19 cellular contexts compared by ENCODE assay signal in genomic region chr9:132993511-132993939, GRCh38. TPM values are rescaled to one million over a fixed set of nuclear protein-coding genes. Genes with fewer than 3 reads are reported as not detected.
A peak's percentile ranks its signal among the peaks of the same experiment; 100 is the strongest.
DNase-seq lines count a peak whose midpoint lies in the region; ATAC-seq, FAIRE-seq and TF ChIP-seq lines count a peak whose summit lies in the region.
"Had no signal": no experiment of that assay in that cellular context is flagged by ENCODE, and none has a peak within 500 bp of the region (broad histone marks: within the 10 kb centered on the region; RNA-seq: fewer than 3 reads in every experiment).

No MANE protein-coding gene starts in this region.

- no peaks in the 10 kb centered on the region for H3K27me3 Mint-ChIP-seq in natural killer cell (ENCODE audit: low read depth in 2 of 2)
- H3K27me3 Mint-ChIP-seq in natural killer cell treated with Interleukin-12 subunit alpha and Interleukin-12 subunit beta and Interleukin-15 and Interleukin-18, amount 100 ng/mL, for 72 hours: no peaks in the 10 kb centered on the region
- H3K27me3 Mint-ChIP-seq in CD8-positive, alpha-beta T cell (ENCODE audit: low read depth): peaks cover 39% of the 10 kb centered on the region

- H3K9ac ChIP-seq in K562 (ENCODE audit: insufficient read depth in 1 of 2, low read depth in 2 of 2, low read length in 2 of 2): 0 out of 4 replicates have a peak overlapping the region, but pooled peaks of 1 of the 2 experiments have one; percentile 32
- H3K9ac ChIP-seq: SK-N-SH had no signal

- H3K4me1 Mint-ChIP-seq in natural killer cell: peaks cover 58 to 64% of the 10 kb centered on the region in 2 donors
- peaks cover 33 to 48% of the 10 kb centered on the region in 2 donors for H3K4me1 Mint-ChIP-seq in natural killer cell treated with Interleukin-12 subunit alpha and Interleukin-12 subunit beta and Interleukin-15 and Interleukin-18, amount 100 ng/mL, for 72 hours (ENCODE audit: low read depth in 2 of 2)
- H3K4me1 Mint-ChIP-seq in CD8-positive, alpha-beta T cell (ENCODE audit: low read depth): peaks cover 10% of the 10 kb centered on the region

- H3K36me3 ChIP-seq in K562 (ENCODE audit: control insufficient read depth, insufficient read depth, low read length) (peaks cover 60% of the 10 kb centered on the region), esophagus squamous epithelium (no peaks in the 10 kb centered on the region), suprapubic skin (no peaks in the 10 kb centered on the region)
- no peaks in the 10 kb centered on the region for H3K36me3 ChIP-seq in CD8-positive, alpha-beta T cell (ENCODE audit: insufficient read depth, low read length)

- H3K9me3 ChIP-seq in K562 (replicated peaks; ENCODE audit: control insufficient read depth, insufficient read depth, low read depth, low read length) (no peaks in the 10 kb centered on the region), esophagus squamous epithelium (no peaks in the 10 kb centered on the region), suprapubic skin (no peaks in the 10 kb centered on the region)
- no peaks in the 10 kb centered on the region for H3K9me3 ChIP-seq in CD8-positive, alpha-beta T cell (ENCODE audit: low read length)
- H3K9me3 ChIP-seq: SK-N-SH had no signal

- H3K27ac ChIP-seq in K562 (ENCODE audit: extremely low read depth, low read depth, low read length) (no peak overlapping the region), esophagus squamous epithelium (peak overlapping the region; percentile 78 to 93 (median 90)), suprapubic skin (peak overlapping the region; percentile 75)
- H3K27ac ChIP-seq in CD8-positive, alpha-beta T cell (ENCODE audit: low read depth, low read length): no peak overlapping the region

- H4K20me1 ChIP-seq in K562 (replicated peaks; ENCODE audit: control insufficient read depth, insufficient read depth, low read length): no peaks in the 10 kb centered on the region

- H3K79me2 ChIP-seq in K562 (ENCODE audit: control insufficient read depth, insufficient read depth, low read length): peaks cover 3% of the 10 kb centered on the region; the same call in 1 of the 3 replicates

- intact Hi-C loops in natural killer cell (cut with micrococcal nuclease) (no loop called here), K562 (cut with micrococcal nuclease) (no loop called here), esophagus squamous epithelium (cut with DNase I) (no loop called here)
- intact Hi-C loops in CD8-positive, alpha-beta T cell (cut with DNase I, micrococcal nuclease): no loop called here

- H3K4me2 ChIP-seq in K562 (ENCODE audit: insufficient read depth, low read length): 0 out of 2 replicates have a peak overlapping the region, but pooled peaks have one; percentile 5
- H3K4me2 ChIP-seq: SK-N-SH had no signal

- no TSS peak for BruUV-seq in K562 (replicated peaks; lab: Mats Ljungman, UMichigan)

- no peak overlapping the region for H2AFZ ChIP-seq in K562 (ENCODE audit: low read depth, low read length)

- peak overlapping the region; percentile 53 for H3K4me3 Mint-ChIP-seq in natural killer cell
- no peak overlapping the region for H3K4me3 Mint-ChIP-seq in natural killer cell treated with Interleukin-12 subunit alpha and Interleukin-12 subunit beta and Interleukin-15 and Interleukin-18, amount 100 ng/mL, for 72 hours
- no peak overlapping the region for H3K4me3 Mint-ChIP-seq in CD8-positive, alpha-beta T cell
- H3K4me3 Mint-ChIP-seq: CD4-positive, alpha-beta T cell; H9 had no signal

- ATAC-seq in natural killer cell: no peak
- ATAC-seq in natural killer cell treated with Interleukin-12 subunit alpha and Interleukin-12 subunit beta and Interleukin-15 and Interleukin-18, amount 100 ng/mL, for 72 hours: no peak
- ATAC-seq in K562: no peak
- ATAC-seq in GM19452 (IDR thresholded peaks at IDR 0.05; ENCODE audit: unreplicated experiment): no peak
- ATAC-seq in CD8-positive, alpha-beta T cell: no peak

- FAIRE-seq in K562 (lab: Jason Lieb, UNC): peak; percentile 6
- FAIRE-seq: D721Med had no signal

- H3K27me3 ChIP-seq in K562 (ENCODE audit: control insufficient read depth in 2 of 2, insufficient read depth in 2 of 2, low read length in 2 of 2): no peaks in the 10 kb centered on the region
- peaks cover 0 to 66% (median 0%) of the 10 kb centered on the region in 4 donors for H3K27me3 ChIP-seq in esophagus squamous epithelium
- H3K27me3 ChIP-seq in suprapubic skin: peaks cover 32% of the 10 kb centered on the region
- no peaks in the 10 kb centered on the region for H3K27me3 ChIP-seq in CD8-positive, alpha-beta T cell (ENCODE audit: insufficient read depth, low read length)

- in situ Hi-C loops in K562 (cut with MboI): no loop called here

- no peak for TF ChIP-seq RAD21 in K562 (CRISPR knock-in tag; conservative IDR thresholded peaks at IDR 0.05 in 1 of 2, IDR thresholded peaks at IDR 0.05 in 1 of 2)

- no peak for TF ChIP-seq EP300 in K562 (IDR thresholded peaks at IDR 0.05; ENCODE audit: low read length)
- no peak for TF ChIP-seq EP300 in suprapubic skin (IDR thresholded peaks at IDR 0.05)

- no peaks in the 10 kb centered on the region for H3K36me3 Mint-ChIP-seq in natural killer cell
- no peaks in the 10 kb centered on the region for H3K36me3 Mint-ChIP-seq in natural killer cell treated with Interleukin-12 subunit alpha and Interleukin-12 subunit beta and Interleukin-15 and Interleukin-18, amount 100 ng/mL, for 72 hours
- no peaks in the 10 kb centered on the region for H3K36me3 Mint-ChIP-seq in CD8-positive, alpha-beta T cell

- H3K4me1 ChIP-seq in K562 (replicated peaks in 1 of 2; ENCODE audit: control insufficient read depth in 2 of 2, insufficient read depth in 2 of 2, low read length in 2 of 2) (peaks cover 44 to 66% of the 10 kb centered on the region in 2 experiments), esophagus squamous epithelium (peaks cover 16 to 45% (median 19%) of the 10 kb centered on the region in 3 donors), suprapubic skin (peaks cover 23% of the 10 kb centered on the region)
- H3K4me1 ChIP-seq in CD8-positive, alpha-beta T cell (ENCODE audit: insufficient read depth, low read length): no peaks in the 10 kb centered on the region

- CTCF ChIA-PET in K562 (lab: Yijun Ruan, JAX; ENCODE audit: low intra/inter-chr PET ratio): no interaction called here
- CTCF ChIA-PET in CD8-positive, alpha-beta T cell (lab: Charles Lee): interaction anchor here (1.0 kb wide), 1 partner anchor 15 kb away, joined by 3 read pairs; the partner anchor contains the start of gene GFI1B

- no peak for DNase-seq in natural killer cell
- no peak for DNase-seq in natural killer cell treated with Interleukin-12 subunit alpha and Interleukin-12 subunit beta and Interleukin-15 and Interleukin-18, amount 100 ng/mL, for 72 hours (ENCODE audit: low spot score)
- no peak for DNase-seq in K562 (ENCODE audit: extremely low read depth in 1 of 4, low spot score in 3 of 4)
- no peak for DNase-seq in esophagus squamous epithelium (lab: John Stamatoyannopoulos, UW)
- no peak for DNase-seq in suprapubic skin (ENCODE audit: low spot score in 2 of 2)
- no peak for DNase-seq in CD8-positive, alpha-beta T cell
- no peak for DNase-seq in DMS153 (lab: John Stamatoyannopoulos, UW)
- DNase-seq: CD4-positive, alpha-beta T cell; H9; Kasumi-1; NCI-H1436 treated with DMSO at 0.1 percent for 48 hours; NCI-H2081; NCI-H226; NK-92 treated with Interleukin-12 subunit alpha and Interleukin-12 subunit beta, amount 100 ng/mL, for 24 hours; SK-N-SH had no signal

- no peak for TF ChIP-seq POLR2A in K562 (conservative IDR thresholded peaks at IDR 0.05)
- TF ChIP-seq POLR2A in esophagus squamous epithelium (IDR thresholded peaks at IDR 0.05): no peak
- no peak for TF ChIP-seq POLR2A in suprapubic skin (IDR thresholded peaks at IDR 0.05)

- 56% methylated on average over 13 of the region's 14 CpGs for whole genome bisulfite sequencing in K562 (ENCODE audit: insufficient coverage, low coverage, missing lambda C conversion rate)
- WGBS in esophagus squamous epithelium, 2 donors: 31 to 53% methylated on average over 5 to 14 of the region's 14 CpGs
- 57% methylated on average over 14 of the region's 14 CpGs for WGBS in suprapubic skin

- TF ChIP-seq CTCF in natural killer cell (IDR thresholded peaks at IDR 0.05) (no peak), K562 (IDR thresholded peaks at IDR 0.05 in 2 of 3, conservative IDR thresholded peaks at IDR 0.05 in 1 of 3; ENCODE audit: insufficient read depth in 2 of 3, low read depth in 1 of 3, low read length in 3 of 3) (no peak), esophagus squamous epithelium (IDR thresholded peaks at IDR 0.05) (no peak), suprapubic skin (IDR thresholded peaks at IDR 0.05) (no peak)
- no peak for TF ChIP-seq CTCF in CD8-positive, alpha-beta T cell (IDR thresholded peaks at IDR 0.05)

- H3K9me1 ChIP-seq in K562 (ENCODE audit: control insufficient read depth, insufficient read depth, low read length): peaks cover 4% of the 10 kb centered on the region

- no peak overlapping the region for H3K4me3 ChIP-seq in K562
- H3K4me3 ChIP-seq in esophagus squamous epithelium: no peak overlapping the region
- H3K4me3 ChIP-seq in suprapubic skin: no peak overlapping the region
- no peak overlapping the region for H3K4me3 ChIP-seq in CD8-positive, alpha-beta T cell (ENCODE audit: low read depth, low read length)

- POLR2A ChIA-PET in K562 (lab: Yijun Ruan, JAX): interaction anchor here (0.6 to 2.4 kb wide), 7 partner anchors 9 to 193 kb away, joined by 3 to 12 read pairs (median 5); partner anchors contain the start of genes GFI1B and GTF3C5
- POLR2A ChIA-PET in CD8-positive, alpha-beta T cell (lab: Charles Lee): interaction anchor here (0.9 kb wide), 1 partner anchor 49 kb away, joined by 3 read pairs; the partner anchor contains the start of gene TSC1

- H3K27ac Mint-ChIP-seq in natural killer cell: peak overlapping the region in 1 of 2 donors; percentile 78
- no peak overlapping the region for H3K27ac Mint-ChIP-seq in natural killer cell treated with Interleukin-12 subunit alpha and Interleukin-12 subunit beta and Interleukin-15 and Interleukin-18, amount 100 ng/mL, for 72 hours
- no peak overlapping the region for H3K27ac Mint-ChIP-seq in CD8-positive, alpha-beta T cell
- H3K27ac Mint-ChIP-seq: CD4-positive, alpha-beta T cell had no signal

- no peaks in the 10 kb centered on the region for H3K9me3 Mint-ChIP-seq in natural killer cell
- no peaks in the 10 kb centered on the region for H3K9me3 Mint-ChIP-seq in natural killer cell treated with Interleukin-12 subunit alpha and Interleukin-12 subunit beta and Interleukin-15 and Interleukin-18, amount 100 ng/mL, for 72 hours
- H3K9me3 Mint-ChIP-seq in CD8-positive, alpha-beta T cell: no peaks in the 10 kb centered on the region
- H3K9me3 Mint-ChIP-seq: CD4-positive, alpha-beta T cell had no signal

RNA-seq across cellular contexts. Expression of gene GFI1B, which starts 15.0 kb away (rescaled TPM):
- 1 to 10 TPM in 2 of 3 donors, under 1 TPM in 1; 0.41 to 3.3 (median 2.8) TPM for total RNA-seq in natural killer cell
- under 1 TPM in 1 of 2 donors, not detected in 1; 0.45 TPM for total RNA-seq in natural killer cell treated with Interleukin-12 subunit alpha and Interleukin-12 subunit beta and Interleukin-15 and Interleukin-18, amount 100 ng/mL, for 72 hours
- 11.1 and 39.0 TPM in 2 replicates for total RNA-seq in K562 (2011; cell fraction: chromatin; rRNA removed; ENCODE audit: low replicate concordance)
- 28.2 and 30.4 TPM in 2 replicates for total RNA-seq in K562 (2011; cell fraction: nucleolus; rRNA removed)
- total RNA-seq in K562 (2011; cell fraction: nucleoplasm; rRNA removed): 20.0 and 26.4 TPM in 2 replicates
- 40.3 and 62.9 TPM in 2 replicates for total RNA-seq in K562 (2014; rRNA removed)
- total RNA-seq in K562 (2014; rRNA removed; fragmentation: Illumina TruSeq; extraction: Trizol): 17.5 and 20.1 TPM in 2 replicates
- total RNA-seq in K562 (2015; rRNA removed; fragmentation: Illumina TruSeq; extraction: Trizol): 34.5 and 34.6 TPM in 2 replicates
- 73.4 and 75.7 TPM in 2 replicates for total RNA-seq in K562 (2021)
- polyA plus RNA-seq in K562 (2011; rRNA removed): 34.4 and 57.7 TPM in 2 replicates
- polyA plus RNA-seq in K562 (2011; cell fraction: cytosol; rRNA removed): 53.6 and 133 TPM in 2 replicates
- 64.3 and 118 TPM in 2 replicates for polyA plus RNA-seq in K562 (2011; cell fraction: nucleus; rRNA removed)
- 64.2 and 77.5 TPM in 2 replicates for polyA plus RNA-seq in K562 (2012)
- polyA plus RNA-seq in K562 (2014; fragmentation: Illumina TruSeq; extraction: Trizol): 51.8 and 73.3 TPM in 2 replicates
- polyA plus RNA-seq in K562 (2014; fragmentation: Nextera tagmentation; extraction: Ambion mirVana): 10 to 100 TPM in 1 of 2 experiments, 1 to 10 TPM in 1; 8.0 to 19.1 TPM
- 47.2 and 50.1 TPM in 2 replicates for polyA plus RNA-seq in K562 (2014; rRNA removed)
- polyA minus RNA-seq in K562 (2011; rRNA and poly(A)+ RNA removed): 16.7 and 22.0 TPM in 2 replicates
- 47.9 and 57.4 TPM in 2 replicates for polyA minus RNA-seq in K562 (2011; cell fraction: cytosol; rRNA and poly(A)+ RNA removed)
- polyA minus RNA-seq in K562 (2011; cell fraction: nucleus; rRNA and poly(A)+ RNA removed): 20.3 and 22.1 TPM in 2 replicates
- total RNA-seq in esophagus squamous epithelium: under 1 TPM in 1 of 4 donors, not detected in 3; 0.57 TPM
- total RNA-seq in suprapubic skin: not detected
- not detected for total RNA-seq in CD8-positive, alpha-beta T cell
- total RNA-seq: A673, Daoy, H9 had no signal
- polyA plus RNA-seq: SK-N-SH had no signal

RNA-seq across cellular contexts. Expression of gene GTF3C5, which starts 37.3 kb away (rescaled TPM):
- 10 to 100 TPM; 52.6 to 69.2 (median 60.4) TPM for total RNA-seq in natural killer cell
- total RNA-seq in natural killer cell treated with Interleukin-12 subunit alpha and Interleukin-12 subunit beta and Interleukin-15 and Interleukin-18, amount 100 ng/mL, for 72 hours: 10 to 100 TPM; 69.2 to 81.4 TPM
- 66.1 and 166 TPM in 2 replicates for total RNA-seq in K562 (2011; cell fraction: chromatin; rRNA removed; ENCODE audit: low replicate concordance)
- 99.4 and 113 TPM in 2 replicates for total RNA-seq in K562 (2011; cell fraction: nucleolus; rRNA removed)
- 67.0 and 84.1 TPM in 2 replicates for total RNA-seq in K562 (2011; cell fraction: nucleoplasm; rRNA removed)
- total RNA-seq in K562 (2014; rRNA removed): 118 and 134 TPM in 2 replicates
- total RNA-seq in K562 (2014; rRNA removed; fragmentation: Illumina TruSeq; extraction: Trizol): 43.2 and 58.5 TPM in 2 replicates
- total RNA-seq in K562 (2015; rRNA removed; fragmentation: Illumina TruSeq; extraction: Trizol): 80.7 and 83.7 TPM in 2 replicates
- 106 and 110 TPM in 2 replicates for total RNA-seq in K562 (2021)
- polyA plus RNA-seq in K562 (2011; rRNA removed): 80.2 TPM in 2 replicates
- polyA plus RNA-seq in K562 (2011; cell fraction: cytosol; rRNA removed): 88.7 and 143 TPM in 2 replicates
- 254 and 348 TPM in 2 replicates for polyA plus RNA-seq in K562 (2011; cell fraction: nucleus; rRNA removed)
- 75.0 and 82.6 TPM in 2 replicates for polyA plus RNA-seq in K562 (2012)
- polyA plus RNA-seq in K562 (2014; fragmentation: Illumina TruSeq; extraction: Trizol): 105 and 107 TPM in 2 replicates
- 1 to 10 TPM; 3.8 to 8.4 TPM for polyA plus RNA-seq in K562 (2014; fragmentation: Nextera tagmentation; extraction: Ambion mirVana)
- 95.1 and 107 TPM in 2 replicates for polyA plus RNA-seq in K562 (2014; rRNA removed)
- polyA minus RNA-seq in K562 (2011; rRNA and poly(A)+ RNA removed): 52.2 and 85.8 TPM in 2 replicates
- polyA minus RNA-seq in K562 (2011; cell fraction: cytosol; rRNA and poly(A)+ RNA removed): 57.6 and 64.2 TPM in 2 replicates
- 59.4 and 67.3 TPM in 2 replicates for polyA minus RNA-seq in K562 (2011; cell fraction: nucleus; rRNA and poly(A)+ RNA removed)
- 10 to 100 TPM; 48.2 to 55.3 (median 48.9) TPM for total RNA-seq in esophagus squamous epithelium
- 100 to 1,000 TPM in 1 of 4 donors, 10 to 100 TPM in 3; 55.8 to 103 (median 63.1) TPM for total RNA-seq in suprapubic skin
- 10 to 100 TPM; 54.1 to 58.7 TPM for total RNA-seq in CD8-positive, alpha-beta T cell

RNA-seq across cellular contexts. Expression of gene TSC1, which starts 49.1 kb away (rescaled TPM):
- total RNA-seq in natural killer cell: 10 to 100 TPM; 58.0 to 73.5 (median 63.3) TPM
- 10 to 100 TPM; 37.8 to 45.7 TPM for total RNA-seq in natural killer cell treated with Interleukin-12 subunit alpha and Interleukin-12 subunit beta and Interleukin-15 and Interleukin-18, amount 100 ng/mL, for 72 hours
- total RNA-seq in K562 (2011; cell fraction: chromatin; rRNA removed; ENCODE audit: low replicate concordance): 176 and 239 TPM in 2 replicates
- total RNA-seq in K562 (2011; cell fraction: nucleolus; rRNA removed): 81.0 and 95.1 TPM in 2 replicates
- 122 and 132 TPM in 2 replicates for total RNA-seq in K562 (2011; cell fraction: nucleoplasm; rRNA removed)
- 6.9 and 12.8 TPM in 2 replicates for total RNA-seq in K562 (2014; rRNA removed)
- 17.6 and 18.6 TPM in 2 replicates for total RNA-seq in K562 (2014; rRNA removed; fragmentation: Illumina TruSeq; extraction: Trizol)
- 19.8 and 20.5 TPM in 2 replicates for total RNA-seq in K562 (2015; rRNA removed; fragmentation: Illumina TruSeq; extraction: Trizol)
- 21.1 and 22.8 TPM in 2 replicates for total RNA-seq in K562 (2021)
- 37.6 and 40.1 TPM in 2 replicates for polyA plus RNA-seq in K562 (2011; rRNA removed)
- 21.4 and 26.3 TPM in 2 replicates for polyA plus RNA-seq in K562 (2011; cell fraction: cytosol; rRNA removed)
- polyA plus RNA-seq in K562 (2011; cell fraction: nucleus; rRNA removed): 149 and 159 TPM in 2 replicates
- polyA plus RNA-seq in K562 (2012): 15.2 and 16.8 TPM in 2 replicates
- polyA plus RNA-seq in K562 (2014; fragmentation: Illumina TruSeq; extraction: Trizol): 16.9 and 19.4 TPM in 2 replicates
- polyA plus RNA-seq in K562 (2014; fragmentation: Nextera tagmentation; extraction: Ambion mirVana): 10 to 100 TPM in 1 of 2 experiments, 1 to 10 TPM in 1; 8.0 to 10.6 TPM
- polyA plus RNA-seq in K562 (2014; rRNA removed): 9.7 and 11.5 TPM in 2 replicates
- polyA minus RNA-seq in K562 (2011; rRNA and poly(A)+ RNA removed): 75.4 and 94.9 TPM in 2 replicates
- polyA minus RNA-seq in K562 (2011; cell fraction: cytosol; rRNA and poly(A)+ RNA removed): 14.1 and 20.7 TPM in 2 replicates
- polyA minus RNA-seq in K562 (2011; cell fraction: nucleus; rRNA and poly(A)+ RNA removed): 59.4 and 126 TPM in 2 replicates
- 10 to 100 TPM; 18.8 to 38.7 (median 25.7) TPM for total RNA-seq in esophagus squamous epithelium
- total RNA-seq in suprapubic skin: 100 to 1,000 TPM in 1 of 4 donors, 10 to 100 TPM in 3; 36.4 to 155 (median 46.6) TPM
- total RNA-seq in CD8-positive, alpha-beta T cell: 10 to 100 TPM; 45.6 to 51.1 TPM

Comparison
In these comparisons a context has a peak if more than half of its experiments do, and no peak if none do; other contexts are left out.
1. H3K27ac ChIP-seq: peak in esophagus squamous epithelium (4 of 4) and suprapubic skin (single experiment); none in K562 (single experiment) and CD8-positive, alpha-beta T cell (single experiment).